ENCODE assay signal across 23 cellular contexts in the genomic region with DNA sequence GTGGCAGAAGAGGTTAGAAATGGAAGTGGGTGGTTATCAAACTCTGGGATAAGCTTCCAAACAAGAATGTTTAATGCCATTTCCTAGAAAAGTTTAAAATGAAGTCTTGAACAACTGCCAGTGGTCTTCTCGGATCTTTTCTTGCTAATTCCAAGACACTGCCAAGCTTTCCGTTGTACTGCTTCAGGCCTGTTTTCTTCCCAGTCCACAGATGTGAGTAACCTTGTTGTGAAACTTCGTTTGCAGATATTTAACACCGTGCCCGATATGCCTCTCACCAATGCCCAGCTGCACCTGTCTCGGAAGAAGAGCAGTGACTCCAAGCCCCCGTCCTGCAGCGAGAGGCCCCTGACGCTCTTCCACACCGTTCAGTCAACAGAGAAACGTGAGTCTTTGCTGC.
DNase-seq lines count a peak whose midpoint lies in the region; ATAC-seq, FAIRE-seq and TF ChIP-seq lines count a peak whose summit lies in the region.
"Had no signal": no experiment of that assay in that cellular context is flagged by ENCODE, and none has a peak within 500 bp of the region (broad histone marks: within the 10 kb centered on the region; RNA-seq: fewer than 3 reads in every experiment).

No MANE protein-coding gene starts in this region.

- no peaks in the 10 kb centered on the region for H3K9me3 ChIP-seq in right cardiac atrium (ENCODE audit: control insufficient read depth, low read length)
- no peaks in the 10 kb centered on the region for H3K9me3 ChIP-seq in right atrium auricular region
- H3K9me3 ChIP-seq in neuronal stem cell (replicated peaks in 1 of 2; ENCODE audit: control insufficient read depth in 2 of 2, insufficient read depth in 1 of 2, low read depth in 1 of 2, low read length in 2 of 2), result no peaks in the 10 kb centered on the region
- H3K9me3 ChIP-seq: A549, neutrophil, upper lobe of left lung had no signal

- H3K4me1 ChIP-seq in right cardiac atrium (ENCODE audit: control insufficient read depth, insufficient read depth, low read length) (peaks cover 12% of the 10 kb centered on the region), right atrium auricular region (peaks cover 0 to 65% of the 10 kb centered on the region in 2 donors), neuronal stem cell (ENCODE audit: control insufficient read depth in 2 of 2, insufficient read depth in 1 of 2, low read depth in 1 of 2, low read length in 2 of 2) (peaks cover 7 to 16% of the 10 kb centered on the region in 2 donors)
- H3K4me1 ChIP-seq: A549 had no signal

- WGBS in right cardiac atrium, result 72% methylated on average over 11 of the region's 11 CpGs
- no CpG with 5 or more reads among the region's 11 CpGs for WGBS in neuronal stem cell (ENCODE audit: extremely low coverage in 2 of 2, insufficient read length in 2 of 2, insufficient replicate concordance in 1 of 2), 2 donors

- H3K4me3 ChIP-seq in right cardiac atrium (ENCODE audit: low read length), result no peak overlapping the region
- H3K4me3 ChIP-seq in right atrium auricular region, result no peak overlapping the region
- no peak overlapping the region for H3K4me3 ChIP-seq in neuronal stem cell (ENCODE audit: low read length in 2 of 2)
- H3K4me3 ChIP-seq: A549, upper lobe of left lung had no signal

- H3K4me3 Mint-ChIP-seq in activated naive CD4-positive, alpha-beta T cell treated with anti-CD3 and anti-CD28 coated beads for 36 hours, result no peak overlapping the region
- H3K4me3 Mint-ChIP-seq: immature natural killer cell; T-helper 2 cell treated with Interferon-gamma antibody and Interleukin-4, amounts not matched to agents 5 μg/mL and 100 μg/mL, for 36 hours had no signal

- peaks cover 2% of the 10 kb centered on the region for H3K36me3 Mint-ChIP-seq in activated naive CD4-positive, alpha-beta T cell treated with anti-CD3 and anti-CD28 coated beads for 36 hours (ENCODE audit: low read depth)

- H3K18ac ChIP-seq in neuronal stem cell (ENCODE audit: low read length), result peak overlapping the region; percentile 89

- peak overlapping the region; percentile 41 for H3K4me2 ChIP-seq in neuronal stem cell (ENCODE audit: insufficient read depth, low read length, poor library complexity, severe bottlenecking)
- H3K4me2 ChIP-seq: A549 had no signal

- no peak overlapping the region for H3K23ac ChIP-seq in neuronal stem cell (ENCODE audit: low read depth, low read length, poor library complexity)

- intact Hi-C loops in right cardiac atrium (cut with DNase I), result no loop called here
- intact Hi-C loops in activated naive CD4-positive, alpha-beta T cell treated with anti-CD3 and anti-CD28 coated beads for 36 hours (cut with micrococcal nuclease), result no loop called here

- TF ChIP-seq CTCF in right atrium auricular region (IDR thresholded peaks at IDR 0.05), result no peak

- H3K4ac ChIP-seq in neuronal stem cell (ENCODE audit: low read length), result no peak overlapping the region

- no peak overlapping the region for H4K91ac ChIP-seq in neuronal stem cell (ENCODE audit: low read depth, low read length, poor library complexity)

- H2BK15ac ChIP-seq in neuronal stem cell (ENCODE audit: low read length), result no peak overlapping the region

- H3K27ac ChIP-seq in right cardiac atrium (ENCODE audit: low read length), result no peak overlapping the region
- peak overlapping the region in 1 of 2 donors; percentile 74 for H3K27ac ChIP-seq in right atrium auricular region
- H3K27ac ChIP-seq in neuronal stem cell (replicated peaks; ENCODE audit: low read length), result peak overlapping the region; percentile 89
- H3K27ac ChIP-seq: A549, brain microvascular endothelial cell, neutrophil, upper lobe of left lung had no signal

- FAIRE-seq in HTR-8/SVneo (lab: Jason Lieb, UNC), result no peak
- FAIRE-seq: A549, colon, GM12892, HepG2 had no signal

- H2BK12ac ChIP-seq in neuronal stem cell (ENCODE audit: low read length), result no peak overlapping the region

- H3K4me1 Mint-ChIP-seq in activated naive CD4-positive, alpha-beta T cell treated with anti-CD3 and anti-CD28 coated beads for 36 hours (ENCODE audit: low read depth), result no peaks in the 10 kb centered on the region

- CTCF ChIA-PET in activated naive CD4-positive, alpha-beta T cell treated with anti-CD3 and anti-CD28 coated beads for 36 hours (lab: Charles Lee), result no interaction called here

- no peaks in the 10 kb centered on the region for H3K79me1 ChIP-seq in neuronal stem cell (ENCODE audit: low read depth, low read length)

- no peak for DNase-seq in right cardiac atrium
- no peak for DNase-seq in right atrium auricular region (ENCODE audit: low spot score)
- peak; percentile 26 for DNase-seq in fibroblast of gingiva (ENCODE audit: low read depth)
- DNase-seq in neuronal stem cell (ENCODE audit: low spot score), result peak; percentile 9
- no peak for DNase-seq in activated naive CD4-positive, alpha-beta T cell treated with anti-CD3 and anti-CD28 coated beads for 36 hours
- DNase-seq in HTR-8/SVneo (ENCODE audit: insufficient read length, low spot score), result no peak
- DNase-seq in activated CD4-positive, alpha-beta T cell treated with anti-CD3 and anti-CD28 coated beads for 48 hours, result no peak
- no peak for DNase-seq in NCI-H345 treated with DMSO at 0.1 percent for 48 hours (lab: John Stamatoyannopoulos, UW; ENCODE audit: unreplicated experiment)
- DNase-seq: activated CD4-positive, alpha-beta T cell treated with anti-CD3 and anti-CD28 coated beads, Interleukin-2, amount 50 U/mL, for 4 hours; activated CD8-positive, alpha-beta memory T cell treated with anti-CD3 and anti-CD28 coated beads, Interleukin-2, amount 50 U/mL, for 4 hours; brain microvascular endothelial cell; C1 segment of cervical spinal cord; immature natural killer cell; NCI-H1417; NCI-H748 treated with DMSO at 0.1 percent for 48 hours; upper lobe of left lung had no signal

- no peaks in the 10 kb centered on the region for H3K27me3 Mint-ChIP-seq in activated naive CD4-positive, alpha-beta T cell treated with anti-CD3 and anti-CD28 coated beads for 36 hours (ENCODE audit: low read depth)

- no peak overlapping the region for H3K14ac ChIP-seq in neuronal stem cell (ENCODE audit: low read length)

- H2AFZ ChIP-seq in neuronal stem cell (ENCODE audit: low read length), result no peak overlapping the region

- H3K9me3 Mint-ChIP-seq in activated naive CD4-positive, alpha-beta T cell treated with anti-CD3 and anti-CD28 coated beads for 36 hours, result no peaks in the 10 kb centered on the region
- H3K9me3 Mint-ChIP-seq: immature natural killer cell; T-helper 2 cell treated with Interferon-gamma antibody and Interleukin-4, amounts not matched to agents 5 μg/mL and 100 μg/mL, for 36 hours had no signal

- no peak overlapping the region for H3K27ac Mint-ChIP-seq in activated naive CD4-positive, alpha-beta T cell treated with anti-CD3 and anti-CD28 coated beads for 36 hours
- H3K27ac Mint-ChIP-seq: T-helper 2 cell treated with Interferon-gamma antibody and Interleukin-4, amounts not matched to agents 5 μg/mL and 100 μg/mL, for 36 hours had no signal

- peak overlapping the region; percentile 51 for H2AK5ac ChIP-seq in neuronal stem cell (ENCODE audit: low read depth, low read length)

- H2BK120ac ChIP-seq in neuronal stem cell (ENCODE audit: low read depth, low read length), result no peak overlapping the region

- peak; percentile 33 to 49 for ATAC-seq in right cardiac atrium
- ATAC-seq: A549, HepG2, SK-N-SH treated with all-trans-retinoic acid at 6 μM for 48 hours had no signal

- H3K9ac ChIP-seq in neuronal stem cell (ENCODE audit: low read depth, low read length, poor library complexity), result no peak overlapping the region

- H2BK5ac ChIP-seq in neuronal stem cell (ENCODE audit: low read length), result peak overlapping the region; percentile 88

- H3K27me3 ChIP-seq in right cardiac atrium (ENCODE audit: control insufficient read depth, insufficient read depth), result no peaks in the 10 kb centered on the region
- H3K27me3 ChIP-seq in right atrium auricular region, result no peaks in the 10 kb centered on the region
- H3K27me3 ChIP-seq in neuronal stem cell (ENCODE audit: control insufficient read depth in 3 of 3, insufficient read depth in 3 of 3, low read depth in 1 of 3, low read length in 3 of 3), result no peaks in the 10 kb centered on the region
- H3K27me3 ChIP-seq: brain microvascular endothelial cell, neutrophil, upper lobe of left lung had no signal

- H4K8ac ChIP-seq in neuronal stem cell (ENCODE audit: low read depth, low read length), result peak overlapping the region; percentile 66

- H3K36me3 ChIP-seq in right atrium auricular region, result peaks cover 9% of the 10 kb centered on the region
- no peaks in the 10 kb centered on the region for H3K36me3 ChIP-seq in neuronal stem cell (replicated peaks in 1 of 2; ENCODE audit: control insufficient read depth in 2 of 2, insufficient read depth in 2 of 2, low read length in 2 of 2)
- H3K36me3 ChIP-seq: brain microvascular endothelial cell had no signal

Comparison
In these comparisons a context has a peak if more than half of its experiments do, and no peak if none do; other contexts are left out.
1. DNase-seq: peak in fibroblast of gingiva (single experiment) and neuronal stem cell (single experiment); none in right cardiac atrium (0 of 3), right atrium auricular region (single experiment), activated naive CD4-positive, alpha-beta T cell treated with anti-CD3 and anti-CD28 coated beads for 36 hours (single experiment), HTR-8/SVneo (single experiment), activated CD4-positive, alpha-beta T cell treated with anti-CD3 and anti-CD28 coated beads for 48 hours (single experiment) and NCI-H345 treated with DMSO at 0.1 percent for 48 hours (single experiment).